Comparison of ENCODE assay signal across 11 cellular contexts in genomic region chr10:126239844-126240243, GRCh38.
"Had no signal": no experiment of that assay in that cellular context is flagged by ENCODE, and none has a peak within 500 bp of the region (broad histone marks: within the 10 kb centered on the region; RNA-seq: fewer than 3 reads in every experiment).

No MANE protein-coding gene starts in this region.

- H3K36me3 ChIP-seq: ascending aorta, esophagus squamous epithelium, left lung, thoracic aorta had no signal

- H3K27ac Mint-ChIP-seq: naive thymus-derived CD4-positive, alpha-beta T cell; stimulated activated naive CD8-positive, alpha-beta T cell treated with anti-CD3 and anti-CD28 coated beads, Interleukin-15, Interleukin-2, amounts not matched to agents 100 ng/mL and 50 ng/mL, for 24 hours had no signal

- H3K4me3 Mint-ChIP-seq: naive thymus-derived CD4-positive, alpha-beta T cell; stimulated activated naive CD8-positive, alpha-beta T cell treated with anti-CD3 and anti-CD28 coated beads, Interleukin-15, Interleukin-2, amounts not matched to agents 100 ng/mL and 50 ng/mL, for 24 hours had no signal

- H3K9me3 ChIP-seq: ascending aorta, esophagus squamous epithelium, left lung, thoracic aorta had no signal

- DNase-seq: activated CD4-positive, CD25-positive, alpha-beta regulatory T cell treated with anti-CD3 and anti-CD28 coated beads, Interleukin-2, amount 50 U/mL, for 72 hours; activated naive CD4-positive, alpha-beta T cell; esophagus squamous epithelium; mammary epithelial cell; naive thymus-derived CD4-positive, alpha-beta T cell; T-helper 1 cell; T1000 had no signal

- H3K27me3 ChIP-seq: ascending aorta, esophagus squamous epithelium, left lung had no signal

- H3K36me3 Mint-ChIP-seq: naive thymus-derived CD4-positive, alpha-beta T cell had no signal

- H3K4me1 ChIP-seq: ascending aorta, left lung had no signal

- H3K27ac ChIP-seq: ascending aorta, esophagus squamous epithelium, left lung, thoracic aorta had no signal

- H3K4me3 ChIP-seq: ascending aorta, esophagus squamous epithelium, left lung, thoracic aorta had no signal

- ATAC-seq: naive thymus-derived CD4-positive, alpha-beta T cell had no signal
